Comparison of ENCODE assay signal across 9 cellular contexts in the genomic region with DNA sequence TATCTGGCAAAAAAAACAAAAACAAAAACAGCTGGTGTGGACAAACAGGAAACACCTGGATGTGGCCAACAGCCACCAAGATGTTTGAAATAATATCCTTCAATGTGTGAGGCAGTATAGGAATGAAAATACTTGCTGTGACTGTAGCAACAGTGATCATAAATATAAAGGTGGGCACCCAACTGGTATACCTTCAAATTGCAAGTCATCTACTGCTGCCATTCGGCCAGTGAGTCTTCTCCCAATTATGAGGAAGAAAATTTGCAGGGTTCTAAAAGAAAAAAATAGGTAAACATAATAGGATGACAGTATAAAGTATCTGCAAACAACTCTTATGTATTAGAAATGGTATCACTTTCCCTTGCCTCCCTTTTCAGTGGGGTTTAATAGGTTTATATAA. TPM values are rescaled to one million over a fixed set of nuclear protein-coding genes. Genes with fewer than 3 reads are reported as not detected.
A peak's percentile ranks its signal among the peaks of the same experiment; 100 is the strongest.
DNase-seq lines count a peak whose midpoint lies in the region; ATAC-seq, FAIRE-seq and TF ChIP-seq lines count a peak whose summit lies in the region.
"Had no signal": no experiment of that assay in that cellular context is flagged by ENCODE, and none has a peak within 500 bp of the region (broad histone marks: within the 10 kb centered on the region; RNA-seq: fewer than 3 reads in every experiment).

No MANE protein-coding gene starts in this region.

- H3K79me2 ChIP-seq in fibroblast of lung (ENCODE audit: control insufficient read depth, insufficient read depth, low read length), result peaks cover 2% of the 10 kb centered on the region

- H3K4me2 ChIP-seq in fibroblast of lung (ENCODE audit: extremely low read depth, insufficient read depth, low read length), result peak overlapping the region; percentile 92

- intact Hi-C loops in gastrocnemius medialis (cut with DNase I; ENCODE audit: low total_unique reads), result loop anchor here (1.0 to 5.0 kb wide), 5 partner anchors 50 to 829 kb away; a partner anchor contains a TSS

- peaks cover 2% of the 10 kb centered on the region for H3K36me3 Mint-ChIP-seq in T-helper 17 cell (ENCODE audit: low read depth)

- peak overlapping the region; percentile 95 for H3K27ac Mint-ChIP-seq in T-helper 17 cell

- H3K27me3 ChIP-seq in fibroblast of lung (ENCODE audit: control insufficient read depth, insufficient read depth, low read length) (no peaks in the 10 kb centered on the region), gastrocnemius medialis (no peaks in the 10 kb centered on the region)

- no peak for FAIRE-seq in GM12891 (lab: Jason Lieb, UNC)

- H3K4me3 ChIP-seq in fibroblast of lung (replicated peaks in 1 of 4; ENCODE audit: control extremely low read depth in 1 of 4, insufficient read depth in 1 of 4, low read depth in 3 of 4, low read length in 4 of 4) (peak overlapping the region; percentile 81 to 98 (median 94)), gastrocnemius medialis (peak overlapping the region; percentile 90 to 97 (median 95))

- H3K36me3 ChIP-seq in fibroblast of lung (ENCODE audit: control insufficient read depth, insufficient read depth, low read length), result no peaks in the 10 kb centered on the region
- peaks cover 0 to 4% of the 10 kb centered on the region in 2 donors for H3K36me3 ChIP-seq in gastrocnemius medialis

- no peak overlapping the region for H3K27ac ChIP-seq in fibroblast of lung (ENCODE audit: insufficient read depth, low read length)
- H3K27ac ChIP-seq in gastrocnemius medialis, result peak overlapping the region; percentile 76 to 86 (median 80)

- in situ Hi-C loops in gastrocnemius medialis (cut with MboI; ENCODE audit: low sequenced_read_pairs in 4 of 4), result loop anchor here (5.0 to 10.0 kb wide), 3 partner anchors 56 to 66 kb away; a partner anchor contains a TSS

- peaks cover 5% of the 10 kb centered on the region for H3K4me1 ChIP-seq in fibroblast of lung (ENCODE audit: control insufficient read depth, extremely low read depth, insufficient read depth, low read length)
- peaks cover 14 to 15% of the 10 kb centered on the region in 2 donors for H3K4me1 ChIP-seq in gastrocnemius medialis

- H3K4me1 Mint-ChIP-seq in T-helper 17 cell, result peaks cover 33% of the 10 kb centered on the region

- ATAC-seq in GM18505 (IDR thresholded peaks at IDR 0.05; ENCODE audit: unreplicated experiment) (no peak), T-helper 17 cell (no peak), gastrocnemius medialis (no peak), GM19324 (IDR thresholded peaks at IDR 0.05; ENCODE audit: low FRiP score, unreplicated experiment) (no peak)

- H3K9me3 ChIP-seq in T-helper 17 cell (ENCODE audit: control insufficient read depth, low read length, poor library complexity, severe bottlenecking) (no peaks in the 10 kb centered on the region), fibroblast of lung (ENCODE audit: control insufficient read depth, insufficient read depth, low read depth, low read length) (no peaks in the 10 kb centered on the region), gastrocnemius medialis (no peaks in the 10 kb centered on the region)

- H3K4me3 Mint-ChIP-seq in T-helper 17 cell, result peak overlapping the region; percentile 97

- H3K9ac ChIP-seq in fibroblast of lung (ENCODE audit: insufficient read depth, low read length), result no peak overlapping the region

- DNase-seq in T-helper 17 cell, result no peak
- no peak for DNase-seq in fibroblast of lung (ENCODE audit: low read depth in 2 of 2)
- no peak for DNase-seq in gastrocnemius medialis
- no peak for DNase-seq in GM12891 (ENCODE audit: insufficient read length, low spot score)
- DNase-seq in OCI-M2 (lab: John Stamatoyannopoulos, UW; ENCODE audit: unreplicated experiment), result no peak
- no peak for DNase-seq in hippocampal formation (lab: John Stamatoyannopoulos, UW)

- no peaks in the 10 kb centered on the region for H4K20me1 ChIP-seq in fibroblast of lung (ENCODE audit: control insufficient read depth, extremely low read depth, insufficient read depth, low read length)

- TF ChIP-seq POLR2A in GM18505 (IDR thresholded peaks at IDR 0.05; ENCODE audit: borderline replicate concordance, extremely low read depth, insufficient read depth, insufficient read length) (peak; percentile 19), gastrocnemius medialis (IDR thresholded peaks at IDR 0.05) (no peak), GM12891 (IDR thresholded peaks at IDR 0.05; ENCODE audit: low read depth, low read length) (no peak)

- no peak overlapping the region for H2AFZ ChIP-seq in fibroblast of lung (ENCODE audit: low read length)

- no peak for TF ChIP-seq CTCF in fibroblast of lung (conservative IDR thresholded peaks at IDR 0.05 in 1 of 2, IDR thresholded peaks at IDR 0.05 in 1 of 2; ENCODE audit: low read depth in 1 of 2, low read length in 2 of 2)
- no peak for TF ChIP-seq CTCF in gastrocnemius medialis (IDR thresholded peaks at IDR 0.05 in 4 of 5, conservative IDR thresholded peaks at IDR 0.05 in 1 of 5)

- no peaks in the 10 kb centered on the region for H3K27me3 Mint-ChIP-seq in T-helper 17 cell

TF ChIP-seq in GM12891, 5 proteins besides CTCF, POLR2A, EP300 and RAD21:
- TF ChIP-seq PAX5 (IDR thresholded peaks at IDR 0.05; ENCODE audit: insufficient read depth, low read length, severe bottlenecking) (no peak), POLR2AphosphoS5 (IDR thresholded peaks at IDR 0.05; ENCODE audit: low read depth, low read length) (no peak), POU2F2 (IDR thresholded peaks at IDR 0.05; ENCODE audit: low read depth, low read length) (no peak), TAF1 (IDR thresholded peaks at IDR 0.05; ENCODE audit: low read depth, low read length) (no peak), SPI1 (IDR thresholded peaks at IDR 0.05; ENCODE audit: low read depth, low read length) (no peak)

RNA-seq across cellular contexts. Expression of a gene that starts 0.9 kb away (rescaled TPM):
- total RNA-seq in T-helper 17 cell, result 10 to 100 TPM in 1 of 2 donors, 1 to 10 TPM in 1; 8.8 to 10.3 TPM
- 31.3 and 39.8 TPM in 2 replicates for total RNA-seq in fibroblast of lung
- 31.4 and 34.7 TPM in 2 replicates for polyA plus RNA-seq in fibroblast of lung
- 24.3 and 24.7 TPM in 2 replicates for polyA plus RNA-seq in fibroblast of lung (2012)
- 23.9 and 25.1 TPM in 2 replicates for polyA minus RNA-seq in fibroblast of lung (ENCODE audit: low replicate concordance)
- 10 to 100 TPM; 18.8 to 34.8 (median 27.2) TPM for total RNA-seq in gastrocnemius medialis
- polyA plus RNA-seq in GM12891 (2012; ENCODE audit: low read depth, missing spikeins), result 13.1 TPM

RNA-seq across cellular contexts. Expression of a gene that starts 5.3 kb away (rescaled TPM):
- not detected for total RNA-seq in T-helper 17 cell
- not detected in 2 replicates for total RNA-seq in fibroblast of lung
- polyA plus RNA-seq in fibroblast of lung, result not detected in 2 replicates
- polyA plus RNA-seq in fibroblast of lung (2012), result not detected in 2 replicates
- polyA minus RNA-seq in fibroblast of lung (ENCODE audit: low replicate concordance), result not detected in 2 replicates
- not detected for total RNA-seq in gastrocnemius medialis
- polyA plus RNA-seq in GM12891 (2012; ENCODE audit: low read depth, missing spikeins), result 0.04 TPM
- total RNA-seq: esophagus mucosa had no signal

RNA-seq across cellular contexts. Expression of a gene that starts 50.6 kb away (rescaled TPM):
- total RNA-seq in T-helper 17 cell, result 1 to 10 TPM; 5.4 to 6.3 TPM
- total RNA-seq in fibroblast of lung, result 9.0 and 11.6 TPM in 2 replicates
- polyA plus RNA-seq in fibroblast of lung, result 14.3 and 27.1 TPM in 2 replicates
- polyA plus RNA-seq in fibroblast of lung (2012), result 6.0 and 14.1 TPM in 2 replicates
- 7.1 and 25.0 TPM in 2 replicates for polyA minus RNA-seq in fibroblast of lung (ENCODE audit: low replicate concordance)
- 10 to 100 TPM in 2 of 4 donors, 1 to 10 TPM in 2; 7.6 to 27.0 (median 9.5) TPM for total RNA-seq in gastrocnemius medialis
- polyA plus RNA-seq in GM12891 (2012; ENCODE audit: low read depth, missing spikeins), result 14.6 TPM

RNA-seq across cellular contexts. Expression of a gene that starts 56.8 kb away (rescaled TPM):
- total RNA-seq in T-helper 17 cell (10 to 100 TPM; 17.3 to 23.7 TPM), fibroblast of lung (18.7 and 27.6 TPM in 2 replicates), gastrocnemius medialis (1 to 10 TPM; 2.4 to 9.1 (median 2.9) TPM)
- 37.6 and 40.4 TPM in 2 replicates for polyA plus RNA-seq in fibroblast of lung
- 40.6 and 43.2 TPM in 2 replicates for polyA plus RNA-seq in fibroblast of lung (2012)
- polyA minus RNA-seq in fibroblast of lung (ENCODE audit: low replicate concordance), result not detected in 2 replicates
- 60.0 TPM for polyA plus RNA-seq in GM12891 (2012; ENCODE audit: low read depth, missing spikeins)

RNA-seq across cellular contexts. Expression of a gene that starts 57.4 kb away (rescaled TPM):
- 1 to 10 TPM; 5.8 to 7.4 TPM for total RNA-seq in T-helper 17 cell
- total RNA-seq in fibroblast of lung, result 29.8 and 34.0 TPM in 2 replicates
- polyA plus RNA-seq in fibroblast of lung, result 40.5 and 50.2 TPM in 2 replicates
- 44.1 and 44.2 TPM in 2 replicates for polyA plus RNA-seq in fibroblast of lung (2012)
- 21.4 and 44.4 TPM in 2 replicates for polyA minus RNA-seq in fibroblast of lung (ENCODE audit: low replicate concordance)
- 10 to 100 TPM; 11.4 to 17.8 (median 14.6) TPM for total RNA-seq in gastrocnemius medialis
- 19.7 TPM for polyA plus RNA-seq in GM12891 (2012; ENCODE audit: low read depth, missing spikeins)
